3 cellular contexts compared by ENCODE assay signal in the genomic region with DNA sequence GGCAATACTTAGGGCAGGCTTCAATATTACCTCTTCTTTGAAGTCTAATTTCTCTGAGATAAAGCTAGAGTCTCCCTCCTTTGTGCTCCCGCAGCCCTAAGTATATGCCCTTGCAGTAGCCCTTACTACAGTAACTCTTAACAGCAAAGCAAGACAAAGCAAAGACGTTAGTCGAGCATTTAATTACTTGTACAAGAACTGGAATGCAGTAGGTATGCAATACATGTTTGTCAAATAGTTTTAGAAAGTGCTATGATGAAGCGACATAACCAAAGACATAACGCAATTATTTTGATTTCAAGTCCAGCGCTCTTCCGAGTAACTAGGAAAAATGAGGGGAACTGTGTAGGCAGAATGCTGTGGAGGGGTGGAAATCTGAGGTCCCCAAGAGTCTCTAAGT.
TF ChIP-seq lines count a peak whose summit lies in the region.

No MANE protein-coding gene starts in this region.

TF ChIP-seq in IMR-90, 13 proteins besides CTCF, POLR2A, EP300 and RAD21:
- no peak for TF ChIP-seq MAFK (IDR thresholded peaks at IDR 0.05; ENCODE audit: low read depth, low read length)
- TF ChIP-seq RFX5 (IDR thresholded peaks at IDR 0.05; ENCODE audit: low read depth, low read length), result no peak
- TF ChIP-seq CHD1 (IDR thresholded peaks at IDR 0.05; ENCODE audit: low read depth, low read length), result no peak
- TF ChIP-seq SMC3 (IDR thresholded peaks at IDR 0.05; ENCODE audit: low read depth, low read length), result no peak
- TF ChIP-seq CEBPB (IDR thresholded peaks at IDR 0.05; ENCODE audit: low read depth, low read length), result no peak

TF ChIP-seq in H1, 55 proteins besides CTCF, POLR2A, EP300 and RAD21:
- TF ChIP-seq EGR1 (IDR thresholded peaks at IDR 0.05; ENCODE audit: borderline replicate concordance, low read depth, low read length), result no peak
- no peak for TF ChIP-seq CBX8 (IDR thresholded peaks at IDR 0.05; ENCODE audit: borderline replicate concordance, low read depth, low read length)
- TF ChIP-seq SUZ12 (IDR thresholded peaks at IDR 0.05; ENCODE audit: low read length), result no peak
- TF ChIP-seq YY1 (IDR thresholded peaks at IDR 0.05; ENCODE audit: low read depth, low read length), result no peak
- no peak for TF ChIP-seq SIX5 (IDR thresholded peaks at IDR 0.05; ENCODE audit: low read depth, low read length)
- no peak for TF ChIP-seq ZNF274 (IDR thresholded peaks at IDR 0.05; ENCODE audit: borderline replicate concordance, extremely low read depth, low read length)
- no peak for TF ChIP-seq SP4 (IDR thresholded peaks at IDR 0.05; ENCODE audit: low read length)
- TF ChIP-seq GTF2F1 (IDR thresholded peaks at IDR 0.05; ENCODE audit: borderline replicate concordance, low read depth, low read length), result no peak
- TF ChIP-seq PHF8 (conservative IDR thresholded peaks at IDR 0.05; ENCODE audit: low read depth, low read length), result no peak

TF ChIP-seq in GM12891, 5 proteins besides CTCF, POLR2A, EP300 and RAD21:
- TF ChIP-seq POLR2AphosphoS5 (IDR thresholded peaks at IDR 0.05; ENCODE audit: low read depth, low read length) (no peak), TAF1 (IDR thresholded peaks at IDR 0.05; ENCODE audit: low read depth, low read length) (no peak), PAX5 (IDR thresholded peaks at IDR 0.05; ENCODE audit: insufficient read depth, low read length, severe bottlenecking) (no peak)
